In genomic region chr13:33110713-33111413, GRCh38 we compare ENCODE assay signal across 11 cellular contexts.
DNase-seq lines count a peak whose midpoint lies in the region; ATAC-seq lines count a peak whose summit lies in the region.
"Had no signal": no experiment of that assay in that cellular context is flagged by ENCODE, and none has a peak within 500 bp of the region (broad histone marks: within the 10 kb centered on the region; RNA-seq: fewer than 3 reads in every experiment).

No MANE protein-coding gene starts in this region.

- ATAC-seq in GM18909 (IDR thresholded peaks at IDR 0.05; ENCODE audit: poor library complexity, unreplicated experiment) (peak; percentile 47), HG03354 (IDR thresholded peaks at IDR 0.05; ENCODE audit: poor library complexity, severe bottlenecking, unreplicated experiment) (peak; percentile 73), Right ventricle myocardium inferior (peak; percentile 55)

- H3K4me1 Mint-ChIP-seq in activated CD4-positive, alpha-beta T cell treated with anti-CD3 and anti-CD28 coated beads, Interleukin-2, amount 10 ng/mL, durations not matched to agents 24 days and 14 days = no peaks in the 10 kb centered on the region
- H3K4me1 Mint-ChIP-seq in activated naive CD8-positive, alpha-beta T cell treated with anti-CD3 and anti-CD28 coated beads for 36 hours = no peaks in the 10 kb centered on the region

- peaks cover 3% of the 10 kb centered on the region for H3K36me3 Mint-ChIP-seq in activated CD4-positive, alpha-beta T cell treated with anti-CD3 and anti-CD28 coated beads, Interleukin-2, amount 10 ng/mL, durations not matched to agents 24 days and 14 days (ENCODE audit: low read depth)
- H3K36me3 Mint-ChIP-seq in activated naive CD8-positive, alpha-beta T cell treated with anti-CD3 and anti-CD28 coated beads for 36 hours = no peaks in the 10 kb centered on the region

- H3K27me3 Mint-ChIP-seq in activated CD4-positive, alpha-beta T cell treated with anti-CD3 and anti-CD28 coated beads, Interleukin-2, amount 10 ng/mL, durations not matched to agents 24 days and 14 days = peaks cover 5% of the 10 kb centered on the region
- peaks cover 17% of the 10 kb centered on the region for H3K27me3 Mint-ChIP-seq in activated naive CD8-positive, alpha-beta T cell treated with anti-CD3 and anti-CD28 coated beads for 36 hours

- DNase-seq in Right ventricle myocardium inferior (ENCODE audit: missing footprints) = peak; percentile 88
- peak in 5 of 49 donors; percentile 11 to 24 (median 14) for DNase-seq in substantia nigra (lab: John Stamatoyannopoulos, UW)
- no peak for DNase-seq in NCI-H69 (lab: John Stamatoyannopoulos, UW)
- no peak for DNase-seq in activated CD4-positive, alpha-beta T cell treated with anti-CD3 and anti-CD28 coated beads, Interleukin-2, amount 10 ng/mL, durations not matched to agents 24 days and 14 days
- no peak for DNase-seq in HCEC 1CT
- DNase-seq in activated naive CD8-positive, alpha-beta T cell treated with anti-CD3 and anti-CD28 coated beads for 36 hours = no peak
- DNase-seq: activated naive CD4-positive, alpha-beta T cell treated with anti-CD3 and anti-CD28 coated beads, Interleukin-2, amount 50 U/mL, for 16 hours; NCI-H510A treated with DMSO at 0.1 percent for 48 hours had no signal

- peak overlapping the region; percentile 37 for H3K27ac ChIP-seq in substantia nigra (ENCODE audit: low read depth, low read length, poor library complexity, severe bottlenecking)

- no peak overlapping the region for H3K27ac Mint-ChIP-seq in activated CD4-positive, alpha-beta T cell treated with anti-CD3 and anti-CD28 coated beads, Interleukin-2, amount 10 ng/mL, durations not matched to agents 24 days and 14 days
- H3K27ac Mint-ChIP-seq in activated naive CD8-positive, alpha-beta T cell treated with anti-CD3 and anti-CD28 coated beads for 36 hours = no peak overlapping the region
- H3K27ac Mint-ChIP-seq: stimulated activated naive CD8-positive, alpha-beta T cell treated with anti-CD3 and anti-CD28 coated beads, Interleukin-15, Interleukin-2, amounts not matched to agents 100 ng/mL and 50 ng/mL, for 24 hours had no signal

- intact Hi-C loops in Right ventricle myocardium inferior (cut with DNase I) = loop anchor here (5.0 kb wide), 1 partner anchor 431 kb away; no protein-coding TSS in a partner anchor
- intact Hi-C loops in activated CD4-positive, alpha-beta T cell treated with anti-CD3 and anti-CD28 coated beads, Interleukin-2, amount 10 ng/mL, durations not matched to agents 24 days and 14 days (cut with micrococcal nuclease) = no loop called here

- no peaks in the 10 kb centered on the region for H3K9me3 Mint-ChIP-seq in activated CD4-positive, alpha-beta T cell treated with anti-CD3 and anti-CD28 coated beads, Interleukin-2, amount 10 ng/mL, durations not matched to agents 24 days and 14 days
- no peaks in the 10 kb centered on the region for H3K9me3 Mint-ChIP-seq in activated naive CD8-positive, alpha-beta T cell treated with anti-CD3 and anti-CD28 coated beads for 36 hours
- H3K9me3 Mint-ChIP-seq: stimulated activated naive CD8-positive, alpha-beta T cell treated with anti-CD3 and anti-CD28 coated beads, Interleukin-15, Interleukin-2, amounts not matched to agents 100 ng/mL and 50 ng/mL, for 24 hours had no signal

- no peak overlapping the region for H3K4me3 Mint-ChIP-seq in activated CD4-positive, alpha-beta T cell treated with anti-CD3 and anti-CD28 coated beads, Interleukin-2, amount 10 ng/mL, durations not matched to agents 24 days and 14 days
- H3K4me3 Mint-ChIP-seq in activated naive CD8-positive, alpha-beta T cell treated with anti-CD3 and anti-CD28 coated beads for 36 hours = no peak overlapping the region
- H3K4me3 Mint-ChIP-seq: stimulated activated naive CD8-positive, alpha-beta T cell treated with anti-CD3 and anti-CD28 coated beads, Interleukin-15, Interleukin-2, amounts not matched to agents 100 ng/mL and 50 ng/mL, for 24 hours had no signal
